Comparison of ENCODE assay signal across 19 cellular contexts in genomic region chr17:47918003-47918402, GRCh38. TPM values are rescaled to one million over a fixed set of nuclear protein-coding genes. Genes with fewer than 3 reads are reported as not detected.
DNase-seq lines count a peak whose midpoint lies in the region; ATAC-seq and TF ChIP-seq lines count a peak whose summit lies in the region.
"Had no signal": no experiment of that assay in that cellular context is flagged by ENCODE, and none has a peak within 500 bp of the region (broad histone marks: within the 10 kb centered on the region; RNA-seq: fewer than 3 reads in every experiment).

No MANE protein-coding gene starts in this region.

- no peak overlapping the region for H3K4me3 ChIP-seq in CD4-positive, alpha-beta memory T cell (ENCODE audit: low read length in 2 of 2)
- H3K4me3 ChIP-seq in spleen = no peak overlapping the region

- ATAC-seq in T-cell (replicated peaks in 1 of 4) (no peak), GM18517 (IDR thresholded peaks at IDR 0.05; ENCODE audit: unreplicated experiment) (no peak)

- peaks cover 48 to 64% of the 10 kb centered on the region in 2 donors for H3K36me3 Mint-ChIP-seq in CD14-positive monocyte
- peaks cover 36 to 48% of the 10 kb centered on the region in 2 donors for H3K36me3 Mint-ChIP-seq in CD4-positive, alpha-beta memory T cell
- peaks cover 37% of the 10 kb centered on the region for H3K36me3 Mint-ChIP-seq in T-cell

- no peak for DNase-seq in CD14-positive monocyte (ENCODE audit: low spot score)
- DNase-seq in CD4-positive, alpha-beta memory T cell = no peak
- DNase-seq in T-cell = no peak
- no peak for DNase-seq in epithelial cell of prostate (ENCODE audit: low read depth, low spot score)
- no peak for DNase-seq in spleen
- DNase-seq in amniotic stem cell (lab: John Stamatoyannopoulos, UW) = no peak
- no peak for DNase-seq in COLO829 (ENCODE audit: low spot score)
- DNase-seq: BE2C, Caco-2, DMS153, EL, NCI-H1436, NCI-H2029, NCI-H2171, NCI-H748 treated with DMSO at 0.1 percent for 48 hours, RPMI8226 had no signal

- peaks cover 24% of the 10 kb centered on the region for H3K36me3 ChIP-seq in CD4-positive, alpha-beta memory T cell (ENCODE audit: insufficient read depth, low read length)
- peaks cover 0 to 85% (median 27%) of the 10 kb centered on the region in 6 donors for H3K36me3 ChIP-seq in spleen

- 16 to 35% (median 19%) methylated on average over 2 of the region's 2 CpGs for WGBS in spleen, 5 donors

- H3K4me3 Mint-ChIP-seq in CD14-positive monocyte = no peak overlapping the region
- no peak overlapping the region for H3K4me3 Mint-ChIP-seq in CD4-positive, alpha-beta memory T cell
- H3K4me3 Mint-ChIP-seq in T-cell = no peak overlapping the region

- no peaks in the 10 kb centered on the region for H3K9me3 ChIP-seq in CD4-positive, alpha-beta memory T cell (ENCODE audit: control insufficient read depth in 1 of 2, low read length in 2 of 2)
- no peaks in the 10 kb centered on the region for H3K9me3 ChIP-seq in spleen
- H3K9me3 ChIP-seq: BE2C, Caco-2 had no signal

- peaks cover 12% of the 10 kb centered on the region for H3K4me1 ChIP-seq in CD4-positive, alpha-beta memory T cell (ENCODE audit: insufficient read depth, low read length)
- H3K4me1 ChIP-seq in spleen = peaks cover 0 to 16% (median 6%) of the 10 kb centered on the region in 6 donors
- H3K4me1 ChIP-seq: BE2C, Caco-2 had no signal

- CTCF ChIA-PET in CD4-positive, alpha-beta memory T cell (lab: Charles Lee; ENCODE audit: partially characterized antibody) = no interaction called here
- CTCF ChIA-PET in T-cell (lab: Charles Lee) = no interaction called here

- POLR2A ChIA-PET in CD4-positive, alpha-beta memory T cell (lab: Charles Lee; ENCODE audit: partially characterized antibody) = interaction anchor here (0.9 to 2.1 kb wide), 2 partner anchors 22 to 53 kb away, joined by 3 to 5 read pairs; partner anchors contain the start of genes CDK5RAP3 and SP2
- POLR2A ChIA-PET in T-cell (lab: Charles Lee) = no interaction called here

- no peaks in the 10 kb centered on the region for H3K27me3 ChIP-seq in CD4-positive, alpha-beta memory T cell (ENCODE audit: insufficient read depth, low read length)
- no peaks in the 10 kb centered on the region for H3K27me3 ChIP-seq in spleen (replicated peaks in 1 of 7)
- H3K27me3 ChIP-seq: BE2C had no signal

- TF ChIP-seq CTCF in CD14-positive monocyte (IDR thresholded peaks at IDR 0.05) (no peak), spleen (IDR thresholded peaks at IDR 0.05 in 8 of 11, conservative IDR thresholded peaks at IDR 0.05 in 3 of 11) (no peak)

- no peak overlapping the region for H3K27ac ChIP-seq in CD4-positive, alpha-beta memory T cell (ENCODE audit: low read depth, low read length)
- H3K27ac ChIP-seq in epithelial cell of prostate (peak overlapping the region; percentile 56), spleen (no peak overlapping the region)

- intact Hi-C loops in CD14-positive monocyte (cut with micrococcal nuclease) (no loop called here), spleen (cut with DNase I; ENCODE audit: low total_unique reads) (no loop called here)
- intact Hi-C loops in CD4-positive, alpha-beta memory T cell (cut with micrococcal nuclease) = no loop called here

- H3K9me3 Mint-ChIP-seq in CD14-positive monocyte (no peaks in the 10 kb centered on the region), T-cell (no peaks in the 10 kb centered on the region)
- H3K9me3 Mint-ChIP-seq in CD4-positive, alpha-beta memory T cell = peaks cover 0 to 1% (median 0%) of the 10 kb centered on the region in 8 donors

- H3K4me1 Mint-ChIP-seq in CD14-positive monocyte = peaks cover 20% of the 10 kb centered on the region
- peaks cover 12 to 26% (median 15%) of the 10 kb centered on the region in 4 donors for H3K4me1 Mint-ChIP-seq in CD4-positive, alpha-beta memory T cell
- H3K4me1 Mint-ChIP-seq in T-cell = peaks cover 9 to 18% (median 13%) of the 10 kb centered on the region in 3 donors

- TF ChIP-seq POLR2A in spleen (IDR thresholded peaks at IDR 0.05) = no peak

- H3K27ac Mint-ChIP-seq in CD14-positive monocyte = peak overlapping the region in 4 of 7 donors; percentile 18 to 48 (median 31)
- peak overlapping the region in 5 of 7 donors; percentile 13 to 87 (median 46) for H3K27ac Mint-ChIP-seq in CD4-positive, alpha-beta memory T cell
- H3K27ac Mint-ChIP-seq in T-cell = peak overlapping the region; percentile 27 to 64

- peaks cover 0 to 3% (median 2%) of the 10 kb centered on the region in 3 donors for H3K27me3 Mint-ChIP-seq in CD14-positive monocyte (ENCODE audit: low read depth in 3 of 3)
- H3K27me3 Mint-ChIP-seq in CD4-positive, alpha-beta memory T cell = no peaks in the 10 kb centered on the region
- no peaks in the 10 kb centered on the region for H3K27me3 Mint-ChIP-seq in T-cell

RNA-seq across cellular contexts. Expression of gene SP2, which starts 22.0 kb away (rescaled TPM):
- polyA plus RNA-seq in CD14-positive monocyte (1 to 10 TPM; 3.1 to 6.8 TPM), spleen (10 to 100 TPM in 1 of 3 donors, 1 to 10 TPM in 2; 4.5 to 10.7 (median 5.5) TPM)
- total RNA-seq in CD4-positive, alpha-beta memory T cell = 10 to 100 TPM; 39.6 to 39.9 TPM
- polyA plus RNA-seq in CD4-positive, alpha-beta memory T cell = 10 to 100 TPM in 1 of 2 donors, 1 to 10 TPM in 1; 3.0 to 17.1 TPM
- total RNA-seq in T-cell (10 to 100 TPM; 27.1 to 41.6 (median 32.8) TPM), spleen (10 to 100 TPM; 11.9 to 22.6 (median 18.2) TPM)

RNA-seq across cellular contexts. Expression of gene PNPO, which starts 23.4 kb away (rescaled TPM):
- 10 to 100 TPM; 29.7 to 34.2 TPM for polyA plus RNA-seq in CD14-positive monocyte
- 10 to 100 TPM; 12.1 TPM for total RNA-seq in CD4-positive, alpha-beta memory T cell
- polyA plus RNA-seq in CD4-positive, alpha-beta memory T cell = 10 to 100 TPM; 19.9 to 23.4 TPM
- total RNA-seq in T-cell = 10 to 100 TPM; 10.3 to 18.5 (median 15.7) TPM
- 10 to 100 TPM; 23.6 to 28.9 (median 28.1) TPM for total RNA-seq in spleen
- polyA plus RNA-seq in spleen = 10 to 100 TPM in 1 of 3 donors, 1 to 10 TPM in 2; 6.1 to 13.0 (median 8.5) TPM

RNA-seq across cellular contexts. Expression of gene PRR15L, which starts 39.7 kb away (rescaled TPM):
- not detected for polyA plus RNA-seq in CD14-positive monocyte
- total RNA-seq in CD4-positive, alpha-beta memory T cell = not detected
- polyA plus RNA-seq in CD4-positive, alpha-beta memory T cell = under 1 TPM in 1 of 2 donors, not detected in 1; 0.11 TPM
- total RNA-seq in T-cell = under 1 TPM in 3 of 5 donors, not detected in 2; 0.18 to 0.44 (median 0.26) TPM
- not detected for total RNA-seq in spleen
- polyA plus RNA-seq in spleen = under 1 TPM in 1 of 3 donors, not detected in 2; 0.16 TPM
- total RNA-seq: NCI-H460 had no signal
- polyA plus RNA-seq: AG04450 had no signal

RNA-seq across cellular contexts. Expression of gene CDK5RAP3, which starts 52.9 kb away (rescaled TPM):
- 10 to 100 TPM; 86.1 to 94.4 TPM for polyA plus RNA-seq in CD14-positive monocyte
- 100 to 1,000 TPM; 340 to 343 TPM for total RNA-seq in CD4-positive, alpha-beta memory T cell
- polyA plus RNA-seq in CD4-positive, alpha-beta memory T cell = 10 to 100 TPM; 75.1 to 99.2 TPM
- 100 to 1,000 TPM; 247 to 349 (median 318) TPM for total RNA-seq in T-cell
- total RNA-seq in spleen = 100 to 1,000 TPM; 216 to 380 (median 235) TPM
- 1,000 to 10,000 TPM in 1 of 3 donors, 100 to 1,000 TPM in 2; 328 to 1,020 (median 665) TPM for polyA plus RNA-seq in spleen
